ENCODE assay signal across 9 cellular contexts in the genomic region with DNA sequence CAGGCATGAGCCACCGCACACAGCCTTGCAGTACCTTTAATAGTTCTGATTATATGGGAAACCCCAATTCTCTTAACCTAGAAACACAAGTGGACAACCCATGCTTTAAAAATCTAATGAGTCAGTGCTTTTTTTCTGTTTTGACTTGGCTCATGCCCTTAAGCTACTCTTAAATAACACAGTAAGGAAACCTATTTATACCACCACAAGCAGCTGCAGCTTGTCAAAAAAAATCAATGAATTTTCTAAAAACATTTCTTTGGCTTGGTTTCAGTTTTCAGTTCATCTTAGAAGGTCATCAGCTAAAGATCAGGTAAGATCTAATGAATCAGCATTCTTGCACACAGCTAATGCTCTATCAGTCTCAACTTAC.
DNase-seq lines count a peak whose midpoint lies in the region; ATAC-seq and FAIRE-seq lines count a peak whose summit lies in the region.
"Had no signal": no experiment of that assay in that cellular context is flagged by ENCODE, and none has a peak within 500 bp of the region (broad histone marks: within the 10 kb centered on the region; RNA-seq: fewer than 3 reads in every experiment).

No MANE protein-coding gene starts in this region.

- H3K4me3 ChIP-seq in SJSA1 (no peak overlapping the region), skeletal muscle cell (ENCODE audit: low read depth, low read length) (no peak overlapping the region)

- intact Hi-C loops in activated naive CD4-positive, alpha-beta T cell treated with anti-CD3 and anti-CD28 coated beads for 36 hours (cut with micrococcal nuclease): no loop called here

- H3K36me3 ChIP-seq in SJSA1: 0 out of 2 replicates have a peak, but pooled peaks cover 3% of the 10 kb centered on the region

- H3K27ac ChIP-seq in SJSA1: 0 out of 2 replicates have a peak overlapping the region, but pooled peaks have one; percentile 4

- H3K4me3 Mint-ChIP-seq in activated naive CD4-positive, alpha-beta T cell treated with anti-CD3 and anti-CD28 coated beads for 36 hours: no peak overlapping the region

- DNase-seq in SJSA1 (ENCODE audit: low read depth in 1 of 2, low spot score in 2 of 2) (no peak), skeletal muscle cell (ENCODE audit: low read depth) (peak; percentile 49), OCI-M2 (lab: John Stamatoyannopoulos, UW; ENCODE audit: unreplicated experiment) (no peak), frontal cortex (ENCODE audit: low spot score in 2 of 2) (no peak)
- no peak for DNase-seq in activated naive CD4-positive, alpha-beta T cell treated with anti-CD3 and anti-CD28 coated beads for 36 hours
- DNase-seq: effector CD8-positive, alpha-beta T cell; retina had no signal

- no peaks in the 10 kb centered on the region for H3K9me3 Mint-ChIP-seq in activated naive CD4-positive, alpha-beta T cell treated with anti-CD3 and anti-CD28 coated beads for 36 hours

- peaks cover 49% of the 10 kb centered on the region for H3K4me1 ChIP-seq in SJSA1 (replicated peaks)

- H3K9me3 ChIP-seq in SJSA1 (replicated peaks): 0 out of 2 replicates have a peak, but pooled peaks cover 3% of the 10 kb centered on the region

- no peak overlapping the region for H3K27ac Mint-ChIP-seq in activated naive CD4-positive, alpha-beta T cell treated with anti-CD3 and anti-CD28 coated beads for 36 hours

- FAIRE-seq in frontal cortex (lab: Jason Lieb, UNC): no peak

- H3K36me3 Mint-ChIP-seq in activated naive CD4-positive, alpha-beta T cell treated with anti-CD3 and anti-CD28 coated beads for 36 hours (ENCODE audit: low read depth): no peaks in the 10 kb centered on the region

- CTCF ChIA-PET in activated naive CD4-positive, alpha-beta T cell treated with anti-CD3 and anti-CD28 coated beads for 36 hours (lab: Charles Lee): interaction anchor here (1.3 kb wide), 1 partner anchor 10 kb away, joined by 3 read pairs; no protein-coding TSS in a partner anchor

- no peaks in the 10 kb centered on the region for H3K4me1 Mint-ChIP-seq in activated naive CD4-positive, alpha-beta T cell treated with anti-CD3 and anti-CD28 coated beads for 36 hours (ENCODE audit: low read depth)

- H3K27me3 ChIP-seq in SJSA1 (replicated peaks): no peaks in the 10 kb centered on the region

- ATAC-seq in GM19324 (IDR thresholded peaks at IDR 0.05; ENCODE audit: low FRiP score, unreplicated experiment) (peak; percentile 75), HG02885 (IDR thresholded peaks at IDR 0.05; ENCODE audit: poor library complexity, unreplicated experiment) (peak; percentile 81)

- no peaks in the 10 kb centered on the region for H3K27me3 Mint-ChIP-seq in activated naive CD4-positive, alpha-beta T cell treated with anti-CD3 and anti-CD28 coated beads for 36 hours (ENCODE audit: low read depth)
